In the genomic region with DNA sequence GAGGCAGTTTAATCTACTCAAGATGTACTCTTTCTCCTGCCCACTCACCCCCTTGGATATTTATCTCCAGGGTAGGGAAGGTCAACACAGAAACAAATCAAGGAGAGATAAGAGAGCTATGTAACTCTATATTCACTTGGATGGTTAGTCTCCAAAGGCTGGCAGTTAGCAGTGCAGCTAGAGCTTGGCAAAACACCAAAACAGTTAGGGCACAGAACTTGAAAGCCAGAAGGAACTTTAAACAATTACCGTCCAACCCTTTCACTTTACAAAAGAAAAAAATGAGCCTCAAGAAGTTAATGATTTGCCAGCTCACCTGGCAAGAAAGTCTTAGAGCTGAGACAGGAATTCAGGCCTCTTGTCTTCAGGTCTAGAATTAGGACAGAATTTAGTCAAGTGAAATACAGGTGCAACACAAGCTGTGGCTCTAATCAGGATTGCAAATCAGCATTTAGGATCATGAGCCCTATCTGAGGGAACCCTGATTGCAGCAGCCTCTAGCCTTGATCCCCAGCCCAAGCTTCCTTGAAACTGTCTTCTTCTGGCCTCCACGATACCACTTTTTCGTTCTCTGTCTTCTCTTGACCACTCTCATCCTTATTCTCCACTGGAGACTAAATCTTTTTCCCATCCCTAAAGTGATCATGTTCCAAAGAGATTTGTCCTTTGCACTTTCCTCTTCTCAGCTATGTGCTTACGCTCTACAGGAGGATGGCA, we compare ENCODE assay signal across 1 cellular context.
TF ChIP-seq lines count a peak whose summit lies in the region.

No MANE protein-coding gene starts in this region.

TF ChIP-seq in A549, 52 proteins besides CTCF, POLR2A, EP300 and RAD21 (continued from another document):
- TF ChIP-seq, protein P1, sequence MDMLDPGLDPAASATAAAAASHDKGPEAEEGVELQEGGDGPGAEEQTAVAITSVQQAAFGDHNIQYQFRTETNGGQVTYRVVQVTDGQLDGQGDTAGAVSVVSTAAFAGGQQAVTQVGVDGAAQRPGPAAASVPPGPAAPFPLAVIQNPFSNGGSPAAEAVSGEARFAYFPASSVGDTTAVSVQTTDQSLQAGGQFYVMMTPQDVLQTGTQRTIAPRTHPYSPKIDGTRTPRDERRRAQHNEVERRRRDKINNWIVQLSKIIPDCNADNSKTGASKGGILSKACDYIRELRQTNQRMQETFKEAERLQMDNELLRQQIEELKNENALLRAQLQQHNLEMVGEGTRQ (IDR thresholded peaks at IDR 0.05), result no peak
- no peak for TF ChIP-seq CBX2 (IDR thresholded peaks at IDR 0.05; ENCODE audit: borderline replicate concordance, low read depth)
- TF ChIP-seq EHMT2 (IDR thresholded peaks at IDR 0.05; ENCODE audit: low read depth), result no peak
- peak; percentile 92 for TF ChIP-seq HOXA7 (CRISPR knock-in tag; IDR thresholded peaks at IDR 0.05)
- TF ChIP-seq, protein P2, sequence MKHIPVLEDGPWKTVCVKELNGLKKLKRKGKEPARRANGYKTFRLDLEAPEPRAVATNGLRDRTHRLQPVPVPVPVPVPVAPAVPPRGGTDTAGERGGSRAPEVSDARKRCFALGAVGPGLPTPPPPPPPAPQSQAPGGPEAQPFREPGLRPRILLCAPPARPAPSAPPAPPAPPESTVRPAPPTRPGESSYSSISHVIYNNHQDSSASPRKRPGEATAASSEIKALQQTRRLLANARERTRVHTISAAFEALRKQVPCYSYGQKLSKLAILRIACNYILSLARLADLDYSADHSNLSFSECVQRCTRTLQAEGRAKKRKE (CRISPR knock-in tag; IDR thresholded peaks at IDR 0.05; ENCODE audit: low read depth), result no peak
- no peak for TF ChIP-seq MAZ (IDR thresholded peaks at IDR 0.05; ENCODE audit: borderline replicate concordance, low read depth, low read length)
- no peak for TF ChIP-seq JUNB (IDR thresholded peaks at IDR 0.05)
- TF ChIP-seq, protein P3, sequence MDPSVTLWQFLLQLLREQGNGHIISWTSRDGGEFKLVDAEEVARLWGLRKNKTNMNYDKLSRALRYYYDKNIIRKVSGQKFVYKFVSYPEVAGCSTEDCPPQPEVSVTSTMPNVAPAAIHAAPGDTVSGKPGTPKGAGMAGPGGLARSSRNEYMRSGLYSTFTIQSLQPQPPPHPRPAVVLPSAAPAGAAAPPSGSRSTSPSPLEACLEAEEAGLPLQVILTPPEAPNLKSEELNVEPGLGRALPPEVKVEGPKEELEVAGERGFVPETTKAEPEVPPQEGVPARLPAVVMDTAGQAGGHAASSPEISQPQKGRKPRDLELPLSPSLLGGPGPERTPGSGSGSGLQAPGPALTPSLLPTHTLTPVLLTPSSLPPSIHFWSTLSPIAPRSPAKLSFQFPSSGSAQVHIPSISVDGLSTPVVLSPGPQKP (IDR thresholded peaks at IDR 0.05; ENCODE audit: low read depth, low read length), result no peak
- TF ChIP-seq RFX5 (IDR thresholded peaks at IDR 0.05), result no peak
- TF ChIP-seq SMC3 (IDR thresholded peaks at IDR 0.05), result no peak
- TF ChIP-seq NPAS2 (CRISPR knock-in tag; IDR thresholded peaks at IDR 0.05; ENCODE audit: borderline replicate concordance), result no peak
- no peak for TF ChIP-seq HOXB13 (CRISPR knock-in tag; IDR thresholded peaks at IDR 0.05; ENCODE audit: low read depth)
- no peak for TF ChIP-seq ESRRA (IDR thresholded peaks at IDR 0.05; ENCODE audit: borderline replicate concordance, low read length)
- TF ChIP-seq, protein P4, sequence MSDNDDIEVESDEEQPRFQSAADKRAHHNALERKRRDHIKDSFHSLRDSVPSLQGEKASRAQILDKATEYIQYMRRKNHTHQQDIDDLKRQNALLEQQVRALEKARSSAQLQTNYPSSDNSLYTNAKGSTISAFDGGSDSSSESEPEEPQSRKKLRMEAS (IDR thresholded peaks at IDR 0.05), result no peak
- no peak for TF ChIP-seq ZC3H11A (IDR thresholded peaks at IDR 0.05)
- no peak for TF ChIP-seq CHD4 (IDR thresholded peaks at IDR 0.05; ENCODE audit: borderline replicate concordance)
- TF ChIP-seq HOXB5 (CRISPR knock-in tag; IDR thresholded peaks at IDR 0.05), result 0 out of 2 replicates have a peak, but pooled peaks have one; percentile 16
- no peak; the same call in none of the 2 replicates for TF ChIP-seq POLR2AphosphoS2 (conservative IDR thresholded peaks at IDR 0.05; ENCODE audit: low read length)
- no peak; a peak in 1 of 5 replicates for TF ChIP-seq JUN (IDR thresholded peaks at IDR 0.05)
- no peak for TF ChIP-seq CEBPB (IDR thresholded peaks at IDR 0.05)
- peak; percentile 39; the same call in 1 of the 2 replicates for TF ChIP-seq TP53 (CRISPR knock-in tag; IDR thresholded peaks at IDR 0.05)
- TF ChIP-seq GATA3 (IDR thresholded peaks at IDR 0.05; ENCODE audit: borderline replicate concordance), result peak; percentile 56; the same call in 1 of the 2 replicates
- 0 out of 2 replicates have a peak, but pooled peaks have one; percentile 41 for TF ChIP-seq RARB (CRISPR knock-in tag; IDR thresholded peaks at IDR 0.05)
- no peak for TF ChIP-seq PHF8 (IDR thresholded peaks at IDR 0.05; ENCODE audit: borderline replicate concordance, low read depth)
- TF ChIP-seq EHF (CRISPR knock-in tag; IDR thresholded peaks at IDR 0.05), result no peak
- TF ChIP-seq TFCP2L1 (CRISPR knock-in tag; IDR thresholded peaks at IDR 0.05), result no peak
- no peak for TF ChIP-seq SREBF2 (IDR thresholded peaks at IDR 0.05)
- TF ChIP-seq, protein P5, sequence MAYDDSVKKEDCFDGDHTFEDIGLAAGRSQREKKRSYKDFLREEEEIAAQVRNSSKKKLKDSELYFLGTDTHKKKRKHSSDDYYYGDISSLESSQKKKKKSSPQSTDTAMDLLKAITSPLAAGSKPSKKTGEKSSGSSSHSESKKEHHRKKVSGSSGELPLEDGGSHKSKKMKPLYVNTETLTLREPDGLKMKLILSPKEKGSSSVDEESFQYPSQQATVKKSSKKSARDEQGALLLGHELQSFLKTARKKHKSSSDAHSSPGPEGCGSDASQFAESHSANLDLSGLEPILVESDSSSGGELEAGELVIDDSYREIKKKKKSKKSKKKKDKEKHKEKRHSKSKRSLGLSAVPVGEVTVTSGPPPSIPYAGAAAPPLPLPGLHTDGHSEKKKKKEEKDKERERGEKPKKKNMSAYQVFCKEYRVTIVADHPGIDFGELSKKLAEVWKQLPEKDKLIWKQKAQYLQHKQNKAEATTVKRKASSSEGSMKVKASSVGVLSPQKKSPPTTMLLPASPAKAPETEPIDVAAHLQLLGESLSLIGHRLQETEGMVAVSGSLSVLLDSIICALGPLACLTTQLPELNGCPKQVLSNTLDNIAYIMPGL (CRISPR knock-in tag; IDR thresholded peaks at IDR 0.05; ENCODE audit: borderline replicate concordance), result no peak
- no peak for TF ChIP-seq ZSCAN20 (CRISPR knock-in tag; IDR thresholded peaks at IDR 0.05)
- no peak for TF ChIP-seq HDAC2 (IDR thresholded peaks at IDR 0.05)
- no peak for TF ChIP-seq MYC (IDR thresholded peaks at IDR 0.05; ENCODE audit: borderline replicate concordance, low read length)
- TF ChIP-seq, protein P6, sequence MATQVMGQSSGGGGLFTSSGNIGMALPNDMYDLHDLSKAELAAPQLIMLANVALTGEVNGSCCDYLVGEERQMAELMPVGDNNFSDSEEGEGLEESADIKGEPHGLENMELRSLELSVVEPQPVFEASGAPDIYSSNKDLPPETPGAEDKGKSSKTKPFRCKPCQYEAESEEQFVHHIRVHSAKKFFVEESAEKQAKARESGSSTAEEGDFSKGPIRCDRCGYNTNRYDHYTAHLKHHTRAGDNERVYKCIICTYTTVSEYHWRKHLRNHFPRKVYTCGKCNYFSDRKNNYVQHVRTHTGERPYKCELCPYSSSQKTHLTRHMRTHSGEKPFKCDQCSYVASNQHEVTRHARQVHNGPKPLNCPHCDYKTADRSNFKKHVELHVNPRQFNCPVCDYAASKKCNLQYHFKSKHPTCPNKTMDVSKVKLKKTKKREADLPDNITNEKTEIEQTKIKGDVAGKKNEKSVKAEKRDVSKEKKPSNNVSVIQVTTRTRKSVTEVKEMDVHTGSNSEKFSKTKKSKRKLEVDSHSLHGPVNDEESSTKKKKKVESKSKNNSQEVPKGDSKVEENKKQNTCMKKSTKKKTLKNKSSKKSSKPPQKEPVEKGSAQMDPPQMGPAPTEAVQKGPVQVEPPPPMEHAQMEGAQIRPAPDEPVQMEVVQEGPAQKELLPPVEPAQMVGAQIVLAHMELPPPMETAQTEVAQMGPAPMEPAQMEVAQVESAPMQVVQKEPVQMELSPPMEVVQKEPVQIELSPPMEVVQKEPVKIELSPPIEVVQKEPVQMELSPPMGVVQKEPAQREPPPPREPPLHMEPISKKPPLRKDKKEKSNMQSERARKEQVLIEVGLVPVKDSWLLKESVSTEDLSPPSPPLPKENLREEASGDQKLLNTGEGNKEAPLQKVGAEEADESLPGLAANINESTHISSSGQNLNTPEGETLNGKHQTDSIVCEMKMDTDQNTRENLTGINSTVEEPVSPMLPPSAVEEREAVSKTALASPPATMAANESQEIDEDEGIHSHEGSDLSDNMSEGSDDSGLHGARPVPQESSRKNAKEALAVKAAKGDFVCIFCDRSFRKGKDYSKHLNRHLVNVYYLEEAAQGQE (IDR thresholded peaks at IDR 0.05), result no peak
- no peak for TF ChIP-seq KDM1A (IDR thresholded peaks at IDR 0.05; ENCODE audit: low read depth)
- TF ChIP-seq FOSB (CRISPR knock-in tag; IDR thresholded peaks at IDR 0.05), result peak; percentile 86; the same call in 1 of the 2 replicates
- TF ChIP-seq ZFP36 (IDR thresholded peaks at IDR 0.05; ENCODE audit: borderline replicate concordance, partially characterized antibody), result no peak
- no peak for TF ChIP-seq KDM5A (IDR thresholded peaks at IDR 0.05)
- no peak for TF ChIP-seq MAFK (IDR thresholded peaks at IDR 0.05; ENCODE audit: partially characterized antibody)
- TF ChIP-seq RNF2 (IDR thresholded peaks at IDR 0.05; ENCODE audit: borderline replicate concordance, low read depth), result no peak
- TF ChIP-seq ZNF302 (CRISPR knock-in tag; IDR thresholded peaks at IDR 0.05), result no peak
- TF ChIP-seq, protein P7, sequence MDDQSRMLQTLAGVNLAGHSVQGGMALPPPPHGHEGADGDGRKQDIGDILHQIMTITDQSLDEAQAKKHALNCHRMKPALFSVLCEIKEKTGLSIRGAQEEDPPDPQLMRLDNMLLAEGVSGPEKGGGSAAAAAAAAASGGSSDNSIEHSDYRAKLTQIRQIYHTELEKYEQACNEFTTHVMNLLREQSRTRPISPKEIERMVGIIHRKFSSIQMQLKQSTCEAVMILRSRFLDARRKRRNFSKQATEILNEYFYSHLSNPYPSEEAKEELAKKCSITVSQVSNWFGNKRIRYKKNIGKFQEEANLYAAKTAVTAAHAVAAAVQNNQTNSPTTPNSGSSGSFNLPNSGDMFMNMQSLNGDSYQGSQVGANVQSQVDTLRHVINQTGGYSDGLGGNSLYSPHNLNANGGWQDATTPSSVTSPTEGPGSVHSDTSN (IDR thresholded peaks at IDR 0.05), result no peak
- TF ChIP-seq NR3C1 (IDR thresholded peaks at IDR 0.05), result no peak
- TF ChIP-seq NFE2L2 (conservative IDR thresholded peaks at IDR 0.05; ENCODE audit: low read length), result no peak
- TF ChIP-seq, protein P8, sequence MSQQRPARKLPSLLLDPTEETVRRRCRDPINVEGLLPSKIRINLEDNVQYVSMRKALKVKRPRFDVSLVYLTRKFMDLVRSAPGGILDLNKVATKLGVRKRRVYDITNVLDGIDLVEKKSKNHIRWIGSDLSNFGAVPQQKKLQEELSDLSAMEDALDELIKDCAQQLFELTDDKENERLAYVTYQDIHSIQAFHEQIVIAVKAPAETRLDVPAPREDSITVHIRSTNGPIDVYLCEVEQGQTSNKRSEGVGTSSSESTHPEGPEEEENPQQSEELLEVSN (IDR thresholded peaks at IDR 0.05; ENCODE audit: borderline replicate concordance, low read depth), result no peak
TF ChIP-seq in A549: peak in this region for 6.
